8 cellular contexts compared by ENCODE assay signal in the genomic region with DNA sequence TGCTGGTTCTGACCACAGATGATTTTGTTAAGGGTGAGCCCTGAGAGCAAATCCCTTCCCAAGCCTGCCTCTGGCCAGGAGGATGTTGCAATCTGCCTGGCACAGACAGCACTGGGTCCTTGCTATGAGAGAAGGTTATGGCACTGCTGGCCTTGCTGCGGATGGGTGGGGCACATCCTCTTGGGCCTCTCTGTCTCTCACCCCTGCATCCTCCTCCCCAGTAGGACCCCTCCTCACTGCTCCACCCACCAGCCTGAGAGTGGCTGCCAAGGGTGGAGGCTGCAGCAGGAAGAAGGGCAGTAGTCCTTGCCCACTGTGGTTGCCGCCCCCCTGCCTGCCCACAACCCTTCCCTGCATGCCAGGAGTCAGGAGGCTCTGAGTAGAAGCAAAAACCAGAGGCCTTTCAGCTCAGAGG.
DNase-seq lines count a peak whose midpoint lies in the region; TF ChIP-seq lines count a peak whose summit lies in the region.

No MANE protein-coding gene starts in this region.

- no peak for TF ChIP-seq CTCF in adrenal gland (IDR thresholded peaks at IDR 0.05)
- no peak for TF ChIP-seq CTCF in right atrium auricular region (IDR thresholded peaks at IDR 0.05)
- no peak for TF ChIP-seq CTCF in testis (IDR thresholded peaks at IDR 0.05)

- H3K4me3 ChIP-seq in adrenal gland = no peak overlapping the region
- H3K4me3 ChIP-seq in right atrium auricular region = no peak overlapping the region
- no peak overlapping the region for H3K4me3 ChIP-seq in testis

- H3K27ac ChIP-seq in adrenal gland (peak overlapping the region in 3 of 5 donors; percentile 60 to 80 (median 61)), right atrium auricular region (peak overlapping the region; percentile 8 to 42), testis (no peak overlapping the region)

- no peak for TF ChIP-seq POLR2A in adrenal gland (IDR thresholded peaks at IDR 0.05)
- no peak for TF ChIP-seq POLR2A in testis (IDR thresholded peaks at IDR 0.05)

- intact Hi-C loops in adrenal gland (cut with DNase I) = loop anchor here in 1 of 2 donors (10.0 kb wide), 1 partner anchor 216 kb away; no protein-coding TSS in a partner anchor
- intact Hi-C loops in testis (cut with DNase I; ENCODE audit: low total_unique reads) = no loop called here

- H3K9me3 ChIP-seq in adrenal gland (replicated peaks in 1 of 3) = no peaks in the 10 kb centered on the region
- no peaks in the 10 kb centered on the region for H3K9me3 ChIP-seq in right atrium auricular region
- no peaks in the 10 kb centered on the region for H3K9me3 ChIP-seq in testis

- H3K36me3 ChIP-seq in adrenal gland (replicated peaks in 1 of 2) = no peaks in the 10 kb centered on the region
- no peaks in the 10 kb centered on the region for H3K36me3 ChIP-seq in right atrium auricular region
- no peaks in the 10 kb centered on the region for H3K36me3 ChIP-seq in testis (ENCODE audit: low read depth, missing control alignments)

- H3K4me1 ChIP-seq in adrenal gland (replicated peaks in 1 of 2) = peaks cover 25 to 38% of the 10 kb centered on the region in 2 donors
- peaks cover 0 to 29% of the 10 kb centered on the region in 2 donors for H3K4me1 ChIP-seq in right atrium auricular region
- peaks cover 29% of the 10 kb centered on the region for H3K4me1 ChIP-seq in testis

- 21 to 75% (median 43%) methylated on average over 1 to 2 of the region's 2 CpGs for WGBS in adrenal gland, 4 donors
- 63 to 100% methylated on average over 1 to 2 of the region's 2 CpGs for WGBS in testis, 2 donors

- H3K27me3 ChIP-seq in adrenal gland (no peaks in the 10 kb centered on the region), right atrium auricular region (no peaks in the 10 kb centered on the region), testis (no peaks in the 10 kb centered on the region)

- DNase-seq in NCI-H2029 (lab: John Stamatoyannopoulos, UW) (peak; percentile 25), NCI-H2029 treated with DMSO at 0.1 percent for 48 hours (lab: John Stamatoyannopoulos, UW) (no peak), adrenal gland (peak; percentile 59 to 89 (median 86)), right atrium auricular region (ENCODE audit: low spot score) (peak; percentile 85), testis (peak; percentile 39), NCI-H1436 (lab: John Stamatoyannopoulos, UW) (no peak), DMS53 treated with DMSO at 0.1 percent for 48 hours (lab: John Stamatoyannopoulos, UW; ENCODE audit: unreplicated experiment) (no peak), NCI-H526 (lab: John Stamatoyannopoulos, UW) (no peak)

Comparison
In these comparisons a context has a peak if more than half of its experiments do, and no peak if none do; other contexts are left out.
1. DNase-seq: peak in NCI-H2029 (single experiment), adrenal gland (7 of 7), right atrium auricular region (single experiment) and testis (single experiment); none in NCI-H2029 treated with DMSO at 0.1 percent for 48 hours (single experiment), NCI-H1436 (single experiment), DMS53 treated with DMSO at 0.1 percent for 48 hours (single experiment) and NCI-H526 (0 of 2).
2. H3K27ac ChIP-seq: peak in adrenal gland (3 of 5) and right atrium auricular region (2 of 2); none in testis (0 of 2).